In genomic region chr5:126309860-126310259, GRCh38 we compare ENCODE assay signal across 18 cellular contexts.
"Had no signal": no experiment of that assay in that cellular context is flagged by ENCODE, and none has a peak within 500 bp of the region (broad histone marks: within the 10 kb centered on the region; RNA-seq: fewer than 3 reads in every experiment).

No MANE protein-coding gene starts in this region.

- H3K4me3 Mint-ChIP-seq: activated naive CD4-positive, alpha-beta T cell treated with anti-CD3 and anti-CD28 coated beads, Interleukin-2, amount 50 U/mL, for 24 hours; immature natural killer cell; natural killer cell; T-helper 2 cell treated with Interferon-gamma antibody and Interleukin-4, amounts not matched to agents 5 μg/mL and 100 μg/mL, for 36 hours had no signal

- H3K4me1 Mint-ChIP-seq: activated naive CD4-positive, alpha-beta T cell treated with anti-CD3 and anti-CD28 coated beads, Interleukin-2, amount 50 U/mL, for 24 hours; immature natural killer cell; natural killer cell had no signal

- H3K4me3 ChIP-seq: adrenal gland, body of pancreas, colonic mucosa, heart right ventricle, skin epidermis, stomach had no signal

- H3K27me3 ChIP-seq: adrenal gland, body of pancreas, colonic mucosa, heart right ventricle, stomach had no signal

- H3K36me3 Mint-ChIP-seq: activated naive CD4-positive, alpha-beta T cell treated with anti-CD3 and anti-CD28 coated beads, Interleukin-2, amount 50 U/mL, for 24 hours; immature natural killer cell; natural killer cell had no signal

- H3K36me3 ChIP-seq: adrenal gland, colonic mucosa, heart right ventricle, stomach had no signal

- H3K27ac Mint-ChIP-seq: activated naive CD4-positive, alpha-beta T cell treated with anti-CD3 and anti-CD28 coated beads, Interleukin-2, amount 50 U/mL, for 24 hours; immature natural killer cell; natural killer cell; T-helper 2 cell treated with Interferon-gamma antibody and Interleukin-4, amounts not matched to agents 5 μg/mL and 100 μg/mL, for 36 hours had no signal

- H3K9me3 ChIP-seq: adrenal gland, colonic mucosa had no signal

- H3K27ac ChIP-seq: adrenal gland, body of pancreas, colonic mucosa, heart right ventricle, skin epidermis, stomach had no signal

- ATAC-seq: body of pancreas, heart right ventricle, natural killer cell had no signal

- H3K9me3 Mint-ChIP-seq: activated naive CD4-positive, alpha-beta T cell treated with anti-CD3 and anti-CD28 coated beads, Interleukin-2, amount 50 U/mL, for 24 hours; immature natural killer cell had no signal

- DNase-seq: activated CD4-positive, alpha-beta T cell treated with anti-CD3 and anti-CD28 coated beads, Interleukin-2, amount 50 U/mL, for 4 hours; activated gamma-delta T cell; adrenal gland; body of pancreas; central memory CD4-positive, alpha-beta T cell; colonic mucosa; heart right ventricle; immature natural killer cell; kidney glomerular epithelial cell; natural killer cell; nucleus accumbens; stimulated activated CD4-positive, alpha-beta T cell treated with anti-CD3 and anti-CD28 coated beads, Interleukin-15, amount 100 ng/mL, for 24 hours; stimulated activated CD4-positive, alpha-beta T cell treated with anti-CD3 and anti-CD28 coated beads, Interleukin-2, amount 100 ng/mL, for 48 hours; stomach; trophoblast cell had no signal

- H3K4me1 ChIP-seq: adrenal gland, body of pancreas, colonic mucosa, stomach had no signal
